14 cellular contexts compared by ENCODE assay signal in genomic region chr2:207136872-207137271, GRCh38. TPM values are rescaled to one million over a fixed set of nuclear protein-coding genes. Genes with fewer than 3 reads are reported as not detected.
DNase-seq lines count a peak whose midpoint lies in the region; ATAC-seq, FAIRE-seq and TF ChIP-seq lines count a peak whose summit lies in the region.
"Had no signal": no experiment of that assay in that cellular context is flagged by ENCODE, and none has a peak within 500 bp of the region (broad histone marks: within the 10 kb centered on the region; RNA-seq: fewer than 3 reads in every experiment).

No MANE protein-coding gene starts in this region.

- H3K4me3 ChIP-seq in HepG2 (replicated peaks in 1 of 3; ENCODE audit: insufficient read depth in 1 of 3, low read depth in 2 of 3, low read length in 3 of 3) (no peak overlapping the region), right lobe of liver (no peak overlapping the region)
- H3K4me3 ChIP-seq: prostate gland had no signal

- H3K4me2 ChIP-seq in HepG2 (ENCODE audit: low read depth, low read length), result no peak overlapping the region

- FAIRE-seq in HepG2 (lab: Jason Lieb, UNC) (no peak), frontal cortex (lab: Jason Lieb, UNC) (no peak)
- FAIRE-seq: endometrium had no signal

- TF ChIP-seq POLR2A in HepG2 (IDR thresholded peaks at IDR 0.05; ENCODE audit: insufficient read depth in 1 of 2, low read depth in 2 of 2, low read length in 2 of 2), result no peak
- TF ChIP-seq POLR2A in right lobe of liver (IDR thresholded peaks at IDR 0.05), result no peak

- H3K9me3 Mint-ChIP-seq in WTC11 (peaks cover under 1% of the 10 kb centered on the region; the same call in 1 of the 2 replicates), nephron (no peaks in the 10 kb centered on the region)

- intact Hi-C loops in HepG2 (cut with micrococcal nuclease; ENCODE audit: unreplicated experiment), result no loop called here
- intact Hi-C loops in right lobe of liver (cut with DNase I), result no loop called here

- DNase-seq in HepG2 (ENCODE audit: low spot score) (peak; percentile 37), right lobe of liver (no peak), WTC11 (ENCODE audit: low spot score) (no peak), frontal cortex (ENCODE audit: low spot score in 2 of 2) (no peak), NCI-H446 treated with DMSO at 0.1 percent for 48 hours (lab: John Stamatoyannopoulos, UW) (no peak)
- no peak for DNase-seq in central memory CD4-positive, alpha-beta T cell
- DNase-seq in activated CD4-positive, alpha-beta T cell treated with anti-CD3 and anti-CD28 coated beads for 1 hour, result no peak
- DNase-seq: activated CD4-positive, alpha-beta T cell treated with anti-CD3 and anti-CD28 coated beads, Interleukin-2, amount 50 U/mL, for 48 hours; activated effector memory CD4-positive, alpha-beta T cell treated with Interleukin-2 at 50 U/mL for 16 hours; hippocampal formation; NCI-H345 had no signal

- peaks cover 21% of the 10 kb centered on the region for H3K4me1 ChIP-seq in HepG2 (ENCODE audit: insufficient read depth, low read length)
- peaks cover 0 to 2% (median 0%) of the 10 kb centered on the region in 4 donors for H3K4me1 ChIP-seq in right lobe of liver

- no peaks in the 10 kb centered on the region for H3K79me2 ChIP-seq in HepG2 (ENCODE audit: insufficient read depth, low read length)

- TF ChIP-seq EP300 in HepG2 (IDR thresholded peaks at IDR 0.05; ENCODE audit: low read depth in 2 of 2, low read length in 2 of 2) (no peak), HepG2 (CRISPR knock-in tag; IDR thresholded peaks at IDR 0.05; ENCODE audit: borderline replicate concordance) (no peak)

- ATAC-seq in HepG2 (no peak), right lobe of liver (no peak), WTC11 (no peak)

- H3K27me3 ChIP-seq in HepG2 (ENCODE audit: control insufficient read depth in 1 of 2, insufficient read depth in 2 of 2, low read length in 2 of 2), result no peaks in the 10 kb centered on the region
- no peaks in the 10 kb centered on the region for H3K27me3 ChIP-seq in right lobe of liver

- no peak overlapping the region for H3K4me3 Mint-ChIP-seq in WTC11
- H3K4me3 Mint-ChIP-seq in nephron, result no peak overlapping the region

- POLR2A ChIA-PET in HepG2 (lab: Yijun Ruan, JAX) (no interaction called here), WTC11 (lab: Charles Lee) (no interaction called here)

- no peak for TF ChIP-seq RAD21 in HepG2 (CRISPR knock-in tag; IDR thresholded peaks at IDR 0.05)

- in situ Hi-C loops in HepG2 (cut with HindIII; ENCODE audit: extremely low pct_ligation_motif_present, low pct_unique_long_range_greater_than_20kb), result no loop called here

- H2AFZ ChIP-seq in HepG2 (ENCODE audit: low read length), result no peak overlapping the region

- WGBS in HepG2 (ENCODE audit: low lambda C conversion rate), result 80% methylated on average over 2 of the region's 2 CpGs
- 93% methylated on average over 2 of the region's 2 CpGs for WGBS in right lobe of liver (ENCODE audit: insufficient coverage, low coverage, low lambda C conversion rate, missing lambda C conversion rate)

- H3K4me1 Mint-ChIP-seq in WTC11 (peaks cover 85% of the 10 kb centered on the region), nephron (peaks cover 67% of the 10 kb centered on the region)

- H3K36me3 ChIP-seq in HepG2 (replicated peaks in 1 of 2; ENCODE audit: control insufficient read depth in 1 of 2, insufficient read depth in 2 of 2, low read length in 2 of 2), result no peaks in the 10 kb centered on the region
- H3K36me3 ChIP-seq in right lobe of liver, result no peaks in the 10 kb centered on the region
- H3K36me3 ChIP-seq: prostate gland had no signal

- H3K36me3 Mint-ChIP-seq in WTC11, result peaks cover 2% of the 10 kb centered on the region
- peaks cover 10% of the 10 kb centered on the region for H3K36me3 Mint-ChIP-seq in nephron (ENCODE audit: low read depth)

- BruUV-seq in HepG2 (replicated peaks; lab: Mats Ljungman, UMichigan), result no TSS peak

- H3K27ac ChIP-seq in HepG2 (ENCODE audit: extremely low read length, insufficient read depth, low read length) (no peak overlapping the region), right lobe of liver (no peak overlapping the region)
- H3K27ac ChIP-seq: prostate gland had no signal

- H3K27ac Mint-ChIP-seq in WTC11 (no peak overlapping the region), nephron (peak overlapping the region; percentile 85 to 91 (median 89))

- TF ChIP-seq CTCF in HepG2 (CRISPR knock-in tag; IDR thresholded peaks at IDR 0.05) (no peak), right lobe of liver (IDR thresholded peaks at IDR 0.05) (no peak), WTC11 (IDR thresholded peaks at IDR 0.05) (no peak), nephron (IDR thresholded peaks at IDR 0.05; ENCODE audit: unreplicated experiment in 3 of 3) (no peak)

- H3K27me3 Mint-ChIP-seq in WTC11 (ENCODE audit: low read depth), result no peaks in the 10 kb centered on the region
- H3K27me3 Mint-ChIP-seq in nephron (ENCODE audit: low read depth), result no peaks in the 10 kb centered on the region

- CTCF ChIA-PET in HepG2 (lab: Yijun Ruan, JAX; ENCODE audit: low intra/inter-chr PET ratio, low total read pairs), result no interaction called here
- CTCF ChIA-PET in WTC11 (lab: Charles Lee), result no interaction called here

- H3K9ac ChIP-seq in HepG2 (ENCODE audit: insufficient read depth, low read depth, low read length), result no peak overlapping the region

- H4K20me1 ChIP-seq in HepG2 (ENCODE audit: insufficient read depth, low read length), result no peaks in the 10 kb centered on the region

- H3K9me3 ChIP-seq in HepG2 (ENCODE audit: low read length) (no peaks in the 10 kb centered on the region), right lobe of liver (no peaks in the 10 kb centered on the region)
- H3K9me3 ChIP-seq: prostate gland had no signal

TF ChIP-seq in WTC11, 78 proteins besides CTCF, POLR2A, EP300 and RAD21:
- TF ChIP-seq GABPB1 (CRISPR knock-in tag; IDR thresholded peaks at IDR 0.05) (peak; percentile 75), NR2C2 (CRISPR knock-in tag; IDR thresholded peaks at IDR 0.05) (no peak)

RNA-seq across cellular contexts. Expression of gene KLF7, which starts 28.9 kb away (rescaled TPM):
- total RNA-seq in HepG2 (2016; rRNA removed; fragmentation: Illumina TruSeq; extraction: Trizol), result 1.9 and 2.6 TPM in 2 replicates
- 1.4 and 2.0 TPM in 2 replicates for total RNA-seq in HepG2 (2016; cell fraction: cytosol; rRNA removed; fragmentation: Illumina TruSeq; extraction: Trizol; ENCODE audit: low read depth)
- 2.4 and 3.0 TPM in 2 replicates for total RNA-seq in HepG2 (2016; cell fraction: insoluble cytoplasmic fraction; rRNA removed; fragmentation: Illumina TruSeq; extraction: Trizol)
- 0.93 and 1.1 TPM in 2 replicates for total RNA-seq in HepG2 (2016; cell fraction: membrane; rRNA removed; fragmentation: Illumina TruSeq; extraction: Trizol)
- 2.5 and 4.1 TPM in 2 replicates for total RNA-seq in HepG2 (2016; cell fraction: nucleus; rRNA removed; fragmentation: Illumina TruSeq; extraction: Trizol)
- 5.4 and 6.3 TPM in 2 replicates for polyA plus RNA-seq in HepG2 (2011; rRNA removed)
- polyA plus RNA-seq in HepG2 (2011; cell fraction: cytosol; rRNA removed), result 4.0 and 4.2 TPM in 2 replicates
- 21.1 and 21.4 TPM in 2 replicates for polyA plus RNA-seq in HepG2 (2011; cell fraction: nucleus; rRNA removed)
- polyA plus RNA-seq in HepG2 (2012), result 6.5 and 7.0 TPM in 2 replicates
- polyA plus RNA-seq in HepG2 (2016; cell fraction: cytosol; fragmentation: Illumina TruSeq; extraction: Trizol; ENCODE audit: low read depth), result 0.11 and 0.31 TPM in 2 replicates
- polyA plus RNA-seq in HepG2 (2016; cell fraction: insoluble cytoplasmic fraction; fragmentation: Illumina TruSeq; extraction: Trizol; ENCODE audit: low read depth), result 1.3 and 1.4 TPM in 2 replicates
- polyA plus RNA-seq in HepG2 (2016; cell fraction: membrane; fragmentation: Illumina TruSeq; extraction: Trizol; ENCODE audit: low read depth), result 0.61 and 1.3 TPM in 2 replicates
- polyA plus RNA-seq in HepG2 (2016; cell fraction: nucleus; fragmentation: Illumina TruSeq; extraction: Trizol; ENCODE audit: insufficient read depth, low read depth), result 3.3 TPM in 2 replicates
- 7.1 and 25.2 TPM in 2 replicates for polyA minus RNA-seq in HepG2 (2011; rRNA and poly(A)+ RNA removed; ENCODE audit: low replicate concordance)
- 2.5 and 3.4 TPM in 2 replicates for polyA minus RNA-seq in HepG2 (2011; cell fraction: cytosol; rRNA and poly(A)+ RNA removed)
- 18.7 and 20.8 TPM in 2 replicates for polyA minus RNA-seq in HepG2 (2011; cell fraction: nucleus; rRNA and poly(A)+ RNA removed)
- total RNA-seq in right lobe of liver, result 10 to 100 TPM in 3 of 6 experiments, 1 to 10 TPM in 3; 3.3 to 14.2 (median 10.2) TPM
- 11.9 to 25.4 TPM (median 16.3 TPM) in 3 replicates for total RNA-seq in WTC11 (2021)
- total RNA-seq in frontal cortex, result 52.6 TPM

Comparison
In these comparisons a context has a peak if more than half of its experiments do, and no peak if none do; other contexts are left out.
1. Of the 50 proteins assayed by ChIP-seq in both HepG2 and WTC11: peak only in HepG2: none; only in WTC11: GABPB1; in both: none; in neither: 49.